Comparison of ENCODE assay signal across 16 cellular contexts in the genomic region with DNA sequence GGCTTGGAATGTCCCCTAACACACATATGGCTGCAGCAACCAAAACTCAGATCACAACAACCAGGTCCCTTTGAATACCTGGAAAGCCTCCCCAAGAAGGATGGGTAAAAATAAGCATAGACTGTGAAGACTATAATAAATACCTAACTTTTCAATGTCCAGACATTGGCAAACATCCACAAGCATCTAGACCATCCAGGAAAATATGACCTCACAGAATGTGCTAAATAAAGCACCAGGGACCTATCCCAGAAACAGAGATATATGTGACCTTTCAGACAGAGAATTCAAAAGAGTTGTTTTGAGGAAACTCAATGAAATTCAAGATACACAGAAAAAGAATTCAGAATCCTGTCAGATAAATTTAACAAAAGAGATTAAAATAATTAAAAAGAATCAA.
"Had no signal": no experiment of that assay in that cellular context is flagged by ENCODE, and none has a peak within 500 bp of the region (broad histone marks: within the 10 kb centered on the region; RNA-seq: fewer than 3 reads in every experiment).

No MANE protein-coding gene starts in this region.

- ATAC-seq: lower lobe of right lung, T-helper 17 cell, upper lobe of right lung had no signal

- H3K4me3 ChIP-seq: adrenal gland, lower lobe of right lung, stomach, testis, upper lobe of right lung had no signal

- H3K27ac ChIP-seq: adrenal gland, brain microvascular endothelial cell, lower lobe of right lung, stomach, testis, upper lobe of right lung, WERI-Rb-1 had no signal

- DNase-seq: activated CD4-positive, alpha-beta T cell treated with anti-CD3 and anti-CD28 coated beads, Interleukin-2, amount 50 U/mL, for 48 hours; activated naive CD4-positive, alpha-beta T cell treated with anti-CD3 and anti-CD28 coated beads for 36 hours; activated T-cell treated with anti-CD3 and anti-CD28 coated beads, Interleukin-2, amount 50 U/mL, for 1 hour; adrenal gland; brain microvascular endothelial cell; foreskin fibroblast; glutamatergic neuron; lower lobe of right lung; nephron progenitor cell; right cardiac atrium; stimulated activated CD4-positive, alpha-beta T cell treated with anti-CD3 and anti-CD28 coated beads, Interleukin-1b, Interleukin-23, amount 100 ng/mL, for 48 hours; stomach; T-helper 17 cell; testis; upper lobe of right lung; WERI-Rb-1 had no signal

- H3K36me3 ChIP-seq: adrenal gland, brain microvascular endothelial cell, lower lobe of right lung, stomach, upper lobe of right lung, WERI-Rb-1 had no signal

- H3K9me3 ChIP-seq: testis, upper lobe of right lung had no signal

- H3K4me1 ChIP-seq: adrenal gland, lower lobe of right lung, stomach had no signal

- H3K27me3 ChIP-seq: adrenal gland, brain microvascular endothelial cell, stomach, testis, upper lobe of right lung had no signal
